8 cellular contexts compared by ENCODE assay signal in the genomic region with DNA sequence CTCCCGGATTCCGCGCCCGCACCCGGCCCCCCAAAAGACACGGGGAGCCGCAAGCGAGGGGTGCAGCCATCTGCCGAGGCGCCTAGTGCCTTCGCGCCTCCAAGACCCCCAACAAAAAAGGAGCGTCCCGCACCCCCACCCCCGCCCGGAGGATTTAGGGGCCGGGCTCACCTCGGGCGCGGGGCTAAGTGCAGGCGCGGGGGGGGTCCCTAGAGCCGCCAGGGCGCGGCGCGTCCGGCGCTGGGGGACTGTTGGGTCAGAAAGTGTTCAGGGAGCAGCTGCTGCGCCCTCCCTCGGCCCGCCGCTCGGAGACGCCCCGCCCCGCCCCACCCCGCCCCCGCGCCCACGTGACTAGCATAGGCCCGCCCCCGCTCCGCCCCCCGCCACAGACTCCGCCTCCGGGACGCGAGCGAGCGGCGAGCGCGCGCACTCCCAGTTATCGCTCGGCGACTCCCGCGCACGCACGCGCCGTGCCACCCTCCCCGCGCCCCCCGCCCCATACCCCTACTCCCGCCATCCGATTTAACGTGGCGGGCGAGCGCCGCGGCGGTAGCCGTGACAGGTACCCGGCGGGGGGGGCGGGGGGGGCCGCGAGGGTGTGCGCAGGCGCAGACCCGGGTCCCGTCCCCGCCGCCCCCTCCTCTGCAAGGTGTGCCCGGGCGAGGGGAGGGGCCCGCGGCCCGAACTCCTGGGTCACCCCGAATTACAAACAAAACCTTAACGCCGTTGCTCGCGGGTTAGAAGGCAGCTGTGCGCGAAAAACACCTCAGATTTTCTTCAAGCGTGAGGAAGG. TPM values are rescaled to one million over a fixed set of nuclear protein-coding genes. Genes with fewer than 3 reads are reported as not detected.
A peak's percentile ranks its signal among the peaks of the same experiment; 100 is the strongest.
DNase-seq lines count a peak whose midpoint lies in the region; ATAC-seq, FAIRE-seq and TF ChIP-seq lines count a peak whose summit lies in the region.

No MANE protein-coding gene starts in this region.

- H3K27ac Mint-ChIP-seq in activated CD4-positive, alpha-beta T cell treated with anti-CD3 and anti-CD28 coated beads, Interleukin-2, amount 10 ng/mL, durations not matched to agents 24 days and 14 days, result peak overlapping the region; percentile 66
- H3K27ac Mint-ChIP-seq in dendritic cell treated with granulocyte-macrophage colony-stimulating factor and Interleukin-4, amounts not matched to agents 40 ng/mL and 50 ng/mL, for 4 days, result peak overlapping the region; percentile 89

- FAIRE-seq in GM12891 (lab: Jason Lieb, UNC), result peak; percentile 76

- H3K27ac ChIP-seq in liver (ENCODE audit: low read depth in 1 of 2, low read length in 2 of 2), result peak overlapping the region; percentile 76 to 79

- H3K27me3 ChIP-seq in liver (ENCODE audit: control insufficient read depth in 4 of 4, insufficient read depth in 4 of 4, low read length in 3 of 4), result no peaks in the 10 kb centered on the region

- H3K36me3 ChIP-seq in liver (ENCODE audit: control insufficient read depth in 4 of 4, insufficient read depth in 3 of 4, low read depth in 1 of 4, low read length in 3 of 4), result no peaks in the 10 kb centered on the region

- ATAC-seq in HG02852 (IDR thresholded peaks at IDR 0.05; ENCODE audit: unreplicated experiment), result peak; percentile 53
- ATAC-seq in GM18517 (IDR thresholded peaks at IDR 0.05; ENCODE audit: unreplicated experiment), result no peak

- TF ChIP-seq CTCF in liver (IDR thresholded peaks at IDR 0.05; ENCODE audit: low read depth, low read length, missing input control), result no peak

- DNase-seq in GM12891 (ENCODE audit: insufficient read length, low spot score), result peak; percentile 65
- DNase-seq in NCI-H446 treated with DMSO at 0.1 percent for 48 hours (lab: John Stamatoyannopoulos, UW), result peak; percentile 70
- peak; percentile 95 for DNase-seq in activated CD4-positive, alpha-beta T cell treated with anti-CD3 and anti-CD28 coated beads, Interleukin-2, amount 10 ng/mL, durations not matched to agents 24 days and 14 days
- DNase-seq in stimulated activated CD4-positive, alpha-beta T cell treated with anti-CD3 and anti-CD28 coated beads, Interleukin-2, amount 100 ng/mL, for 48 hours, result peak; percentile 73 to 86

- peaks cover 2 to 12% (median 7%) of the 10 kb centered on the region in 4 donors for H3K4me1 ChIP-seq in liver (ENCODE audit: control insufficient read depth in 4 of 4, insufficient read depth in 4 of 4, low read length in 3 of 4)

- no peak for TF ChIP-seq RAD21 in liver (IDR thresholded peaks at IDR 0.05)

- H3K4me1 Mint-ChIP-seq in activated CD4-positive, alpha-beta T cell treated with anti-CD3 and anti-CD28 coated beads, Interleukin-2, amount 10 ng/mL, durations not matched to agents 24 days and 14 days, result peaks cover 32% of the 10 kb centered on the region
- peaks cover 52% of the 10 kb centered on the region for H3K4me1 Mint-ChIP-seq in dendritic cell treated with granulocyte-macrophage colony-stimulating factor and Interleukin-4, amounts not matched to agents 40 ng/mL and 50 ng/mL, for 4 days (ENCODE audit: low read depth)

- peaks cover 1% of the 10 kb centered on the region for H3K36me3 Mint-ChIP-seq in activated CD4-positive, alpha-beta T cell treated with anti-CD3 and anti-CD28 coated beads, Interleukin-2, amount 10 ng/mL, durations not matched to agents 24 days and 14 days (ENCODE audit: low read depth)
- peaks cover 12% of the 10 kb centered on the region for H3K36me3 Mint-ChIP-seq in dendritic cell treated with granulocyte-macrophage colony-stimulating factor and Interleukin-4, amounts not matched to agents 40 ng/mL and 50 ng/mL, for 4 days (ENCODE audit: low read depth)

- peak overlapping the region; percentile 85 for H3K4me3 Mint-ChIP-seq in activated CD4-positive, alpha-beta T cell treated with anti-CD3 and anti-CD28 coated beads, Interleukin-2, amount 10 ng/mL, durations not matched to agents 24 days and 14 days
- H3K4me3 Mint-ChIP-seq in dendritic cell treated with granulocyte-macrophage colony-stimulating factor and Interleukin-4, amounts not matched to agents 40 ng/mL and 50 ng/mL, for 4 days, result peak overlapping the region; percentile 86

- WGBS in liver, result under 1% methylated on average over 101 of the region's 101 CpGs

- H3K9ac ChIP-seq in liver (ENCODE audit: low read depth in 1 of 2, low read length in 2 of 2), result peak overlapping the region; percentile 19 to 79

- H3K9me3 Mint-ChIP-seq in activated CD4-positive, alpha-beta T cell treated with anti-CD3 and anti-CD28 coated beads, Interleukin-2, amount 10 ng/mL, durations not matched to agents 24 days and 14 days, result no peaks in the 10 kb centered on the region
- H3K9me3 Mint-ChIP-seq in dendritic cell treated with granulocyte-macrophage colony-stimulating factor and Interleukin-4, amounts not matched to agents 40 ng/mL and 50 ng/mL, for 4 days, result no peaks in the 10 kb centered on the region

- peak overlapping the region; percentile 38 to 70 (median 64) for H3K4me3 ChIP-seq in liver (ENCODE audit: low read depth in 1 of 3, low read length in 3 of 3)

- peaks cover 23% of the 10 kb centered on the region for H3K27me3 Mint-ChIP-seq in activated CD4-positive, alpha-beta T cell treated with anti-CD3 and anti-CD28 coated beads, Interleukin-2, amount 10 ng/mL, durations not matched to agents 24 days and 14 days
- H3K27me3 Mint-ChIP-seq in dendritic cell treated with granulocyte-macrophage colony-stimulating factor and Interleukin-4, amounts not matched to agents 40 ng/mL and 50 ng/mL, for 4 days, result peaks cover 7% of the 10 kb centered on the region

- TF ChIP-seq POLR2A in GM12891 (IDR thresholded peaks at IDR 0.05; ENCODE audit: low read depth, low read length), result 0 out of 2 replicates have a peak, but pooled peaks have one; percentile 32

- intact Hi-C loops in activated CD4-positive, alpha-beta T cell treated with anti-CD3 and anti-CD28 coated beads, Interleukin-2, amount 10 ng/mL, durations not matched to agents 24 days and 14 days (cut with micrococcal nuclease), result loop anchor here (1.0 to 2.0 kb wide), 2 partner anchors 106 to 171 kb away; partner anchors contain the start of gene DMC1
- intact Hi-C loops in dendritic cell treated with granulocyte-macrophage colony-stimulating factor and Interleukin-4, amounts not matched to agents 40 ng/mL and 50 ng/mL, for 4 days (cut with micrococcal nuclease), result no loop called here

- H3K9me3 ChIP-seq in liver (ENCODE audit: control insufficient read depth in 4 of 4, low read length in 3 of 4), result no peaks in the 10 kb centered on the region

TF ChIP-seq in GM12891, 5 proteins besides CTCF, POLR2A, EP300 and RAD21:
- no peak for TF ChIP-seq POLR2AphosphoS5 (IDR thresholded peaks at IDR 0.05; ENCODE audit: low read depth, low read length)
- TF ChIP-seq TAF1 (IDR thresholded peaks at IDR 0.05; ENCODE audit: low read depth, low read length), result peak; percentile 37; the same call in 1 of the 2 replicates
TF ChIP-seq in GM12891: peak in this region for 1.

TF ChIP-seq in liver, 16 proteins besides CTCF, POLR2A, EP300 and RAD21:
- TF ChIP-seq ZBTB33 (IDR thresholded peaks at IDR 0.05) (no peak), EGR1 (IDR thresholded peaks at IDR 0.05; ENCODE audit: low read depth in 2 of 2) (no peak), HNF4G (IDR thresholded peaks at IDR 0.05) (no peak), FOXA1 (IDR thresholded peaks at IDR 0.05) (no peak), NR2F2 (IDR thresholded peaks at IDR 0.05) (no peak), REST (IDR thresholded peaks at IDR 0.05) (peak; percentile 20), FOXA2 (IDR thresholded peaks at IDR 0.05) (no peak)

RNA-seq across cellular contexts. Expression of gene KCNJ4, which starts 56.2 kb away (rescaled TPM):
- not detected for polyA plus RNA-seq in GM12891 (2012; ENCODE audit: low read depth, missing spikeins)
- total RNA-seq in activated CD4-positive, alpha-beta T cell treated with anti-CD3 and anti-CD28 coated beads, Interleukin-2, amount 10 ng/mL, durations not matched to agents 24 days and 14 days, result not detected in 2 replicates
- total RNA-seq in liver, result under 1 TPM in 1 of 2 donors, not detected in 1; 0.05 TPM
- polyA plus RNA-seq in liver, result not detected
